In the genomic region with DNA sequence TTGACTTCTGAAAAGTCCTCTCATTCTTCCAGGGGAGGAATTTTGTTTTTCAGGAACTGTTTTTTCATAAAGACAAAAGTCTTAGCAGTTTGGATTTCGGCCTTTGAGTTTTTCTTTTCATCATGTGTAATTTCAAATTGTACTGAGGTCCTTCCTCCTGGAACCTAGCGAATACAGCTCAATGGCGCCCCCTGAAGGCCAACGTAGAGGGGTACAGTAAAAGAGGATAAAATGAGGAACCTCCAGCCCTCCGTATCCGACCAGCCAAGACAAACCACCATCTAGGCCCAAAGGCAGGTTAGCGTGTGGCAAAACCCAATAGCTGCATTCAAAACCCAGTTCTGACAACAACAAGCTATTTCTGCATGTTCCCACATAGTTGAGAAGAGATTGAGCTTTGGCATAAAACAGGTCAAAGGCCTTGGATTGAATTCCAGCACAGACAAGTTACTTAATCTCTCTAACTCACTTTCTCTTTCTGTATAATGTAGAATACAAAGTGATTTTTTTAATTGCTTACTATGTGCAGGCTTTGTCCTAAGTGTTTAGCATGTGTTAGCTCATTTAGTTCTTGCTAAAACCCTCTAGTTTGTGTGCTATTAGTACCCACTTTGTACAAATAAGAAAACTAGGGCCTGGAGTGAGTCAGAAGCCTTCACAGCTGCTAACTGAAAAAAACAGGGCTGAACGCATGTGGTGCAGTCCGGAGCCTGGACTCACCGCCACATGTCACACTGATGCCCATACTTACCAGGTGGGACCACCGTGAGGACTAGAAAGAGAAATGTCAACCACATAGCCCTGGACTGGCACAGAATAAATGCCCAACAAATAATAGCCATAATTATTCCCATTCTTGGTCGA, we compare ENCODE assay signal across 8 cellular contexts. TPM values are rescaled to one million over a fixed set of nuclear protein-coding genes. Genes with fewer than 3 reads are reported as not detected.
A peak's percentile ranks its signal among the peaks of the same experiment; 100 is the strongest.
DNase-seq lines count a peak whose midpoint lies in the region; ATAC-seq and TF ChIP-seq lines count a peak whose summit lies in the region.

No MANE protein-coding gene starts in this region.

- DNase-seq in GM10248 (ENCODE audit: extremely low spot score) (peak; percentile 77), HFF-Myc (ENCODE audit: extremely low read depth, low read depth) (peak; percentile 71), NCI-H1048 (lab: John Stamatoyannopoulos, UW) (peak; percentile 73), T-helper 2 cell (peak; percentile 75 to 88 (median 82)), anterior cingulate cortex (lab: John Stamatoyannopoulos, UW) (peak in 55 of 58 donors; percentile 10 to 87 (median 55)), hepatic stellate cell (ENCODE audit: low spot score) (peak; percentile 79)

- peak overlapping the region; percentile 57 for H3K9ac ChIP-seq in skeletal muscle satellite cell (ENCODE audit: low read depth, low read length)

- POLR2A ChIA-PET in GM10248 (lab: Yijun Ruan, JAX): no interaction called here

- no peaks in the 10 kb centered on the region for H3K27me3 ChIP-seq in skeletal muscle satellite cell (ENCODE audit: control insufficient read depth, insufficient read depth, low read length)

- H3K4me3 ChIP-seq in HFF-Myc (replicated peaks; ENCODE audit: low read depth, low read length): no peak overlapping the region
- H3K4me3 ChIP-seq in skeletal muscle satellite cell (ENCODE audit: low read length): no peak overlapping the region

- CTCF ChIA-PET in GM10248 (lab: Yijun Ruan, JAX): interaction anchor here (0.6 to 7.2 kb wide), 78 partner anchors 9 to 788 kb away, joined by 3 to 124 read pairs (median 4); no protein-coding TSS in a partner anchor

- H3K4me1 ChIP-seq in skeletal muscle satellite cell (ENCODE audit: control insufficient read depth, insufficient read depth, low read length): peaks cover 7% of the 10 kb centered on the region

- TF ChIP-seq CTCF in GM10248 (IDR thresholded peaks at IDR 0.05; ENCODE audit: control extremely low read depth, extremely low read depth, low read depth, missing control alignments): peak; percentile 79
- peak; percentile 86 for TF ChIP-seq CTCF in HFF-Myc (IDR thresholded peaks at IDR 0.05; ENCODE audit: low read depth, low read length, missing control alignments)

- no peaks in the 10 kb centered on the region for H3K9me3 ChIP-seq in skeletal muscle satellite cell (replicated peaks; ENCODE audit: low read length)

- peak overlapping the region; percentile 60 for H3K4me2 ChIP-seq in skeletal muscle satellite cell (ENCODE audit: low read length)

- H3K36me3 ChIP-seq in skeletal muscle satellite cell (ENCODE audit: insufficient read depth, low read length): no peaks in the 10 kb centered on the region

- no peak for ATAC-seq in GM18519 (IDR thresholded peaks at IDR 0.05; ENCODE audit: low FRiP score, unreplicated experiment)

RNA-seq across cellular contexts. Expression of a gene that starts 43.2 kb away (rescaled TPM):
- 50.2 and 56.5 TPM in 2 replicates for total RNA-seq in skeletal muscle satellite cell (2012; rRNA removed)
